In genomic region chr11:118530683-118531596, GRCh38 we compare ENCODE assay signal across 1 cellular context.
TF ChIP-seq lines count a peak whose summit lies in the region.

Gene TMEM25, plus strand, starts transcription at chr11:118531192. Its CDS starts 610 bp downstream, at chr11:118531802.

TF ChIP-seq in K562, 482 proteins besides CTCF, POLR2A, EP300 and RAD21 (continued from another document and continues in another):
- TF ChIP-seq E2F4 (CRISPR knock-in tag; IDR thresholded peaks at IDR 0.05; ENCODE audit: low read depth): 0 out of 2 replicates have a peak, but pooled peaks have one; percentile 32
- TF ChIP-seq, protein P1, sequence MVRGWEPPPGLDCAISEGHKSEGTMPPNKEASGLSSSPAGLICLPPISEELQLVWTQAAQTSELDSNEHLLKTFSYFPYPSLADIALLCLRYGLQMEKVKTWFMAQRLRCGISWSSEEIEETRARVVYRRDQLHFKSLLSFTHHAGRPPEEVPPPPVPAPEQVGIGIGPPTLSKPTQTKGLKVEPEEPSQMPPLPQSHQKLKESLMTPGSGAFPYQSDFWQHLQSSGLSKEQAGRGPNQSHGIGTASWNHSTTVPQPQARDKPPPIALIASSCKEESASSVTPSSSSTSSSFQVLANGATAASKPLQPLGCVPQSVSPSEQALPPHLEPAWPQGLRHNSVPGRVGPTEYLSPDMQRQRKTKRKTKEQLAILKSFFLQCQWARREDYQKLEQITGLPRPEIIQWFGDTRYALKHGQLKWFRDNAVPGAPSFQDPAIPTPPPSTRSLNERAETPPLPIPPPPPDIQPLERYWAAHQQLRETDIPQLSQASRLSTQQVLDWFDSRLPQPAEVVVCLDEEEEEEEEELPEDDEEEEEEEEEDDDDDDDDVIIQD (CRISPR knock-in tag; IDR thresholded peaks at IDR 0.05): no peak
- TF ChIP-seq HINFP (tag; conservative IDR thresholded peaks at IDR 0.05; ENCODE audit: low read depth): no peak
- TF ChIP-seq MED1 (CRISPR knock-in tag; IDR thresholded peaks at IDR 0.05; ENCODE audit: borderline replicate concordance): no peak
- peak; percentile 82 for TF ChIP-seq ZNF592 (IDR thresholded peaks at IDR 0.05)
- TF ChIP-seq ARID1B (IDR thresholded peaks at IDR 0.05): peak; percentile 14; the same call in 1 of the 2 replicates
- TF ChIP-seq KLF10 (CRISPR knock-in tag; IDR thresholded peaks at IDR 0.05): no peak
- TF ChIP-seq, protein P2, sequence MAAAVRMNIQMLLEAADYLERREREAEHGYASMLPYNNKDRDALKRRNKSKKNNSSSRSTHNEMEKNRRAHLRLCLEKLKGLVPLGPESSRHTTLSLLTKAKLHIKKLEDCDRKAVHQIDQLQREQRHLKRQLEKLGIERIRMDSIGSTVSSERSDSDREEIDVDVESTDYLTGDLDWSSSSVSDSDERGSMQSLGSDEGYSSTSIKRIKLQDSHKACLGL (CRISPR knock-in tag; IDR thresholded peaks at IDR 0.05; ENCODE audit: borderline replicate concordance, poor library complexity, severe bottlenecking): no peak
- 0 out of 4 replicates have a peak, but pooled peaks have one; percentile 12 to 59 for TF ChIP-seq ZNF639 (CRISPR knock-in tag; conservative IDR thresholded peaks at IDR 0.05 in 1 of 2, IDR thresholded peaks at IDR 0.05 in 1 of 2)
- no peak for TF ChIP-seq SMAD2 (IDR thresholded peaks at IDR 0.05; ENCODE audit: low read depth, low read length)
- no peak for TF ChIP-seq CEBPG (CRISPR knock-in tag; IDR thresholded peaks at IDR 0.05)
- no peak for TF ChIP-seq CEBPG (tag; conservative IDR thresholded peaks at IDR 0.05 in 1 of 2, IDR thresholded peaks at IDR 0.05 in 1 of 2)
- TF ChIP-seq SNRNP70 (optimal IDR thresholded peaks at IDR 0.05; ENCODE audit: low read depth, low read length): no peak
- no peak for TF ChIP-seq GTF2E2 (tag; IDR thresholded peaks at IDR 0.05)
- TF ChIP-seq XRCC4 (IDR thresholded peaks at IDR 0.05; ENCODE audit: extremely low read depth, insufficient read depth, insufficient read length): no peak
- TF ChIP-seq, protein P3, sequence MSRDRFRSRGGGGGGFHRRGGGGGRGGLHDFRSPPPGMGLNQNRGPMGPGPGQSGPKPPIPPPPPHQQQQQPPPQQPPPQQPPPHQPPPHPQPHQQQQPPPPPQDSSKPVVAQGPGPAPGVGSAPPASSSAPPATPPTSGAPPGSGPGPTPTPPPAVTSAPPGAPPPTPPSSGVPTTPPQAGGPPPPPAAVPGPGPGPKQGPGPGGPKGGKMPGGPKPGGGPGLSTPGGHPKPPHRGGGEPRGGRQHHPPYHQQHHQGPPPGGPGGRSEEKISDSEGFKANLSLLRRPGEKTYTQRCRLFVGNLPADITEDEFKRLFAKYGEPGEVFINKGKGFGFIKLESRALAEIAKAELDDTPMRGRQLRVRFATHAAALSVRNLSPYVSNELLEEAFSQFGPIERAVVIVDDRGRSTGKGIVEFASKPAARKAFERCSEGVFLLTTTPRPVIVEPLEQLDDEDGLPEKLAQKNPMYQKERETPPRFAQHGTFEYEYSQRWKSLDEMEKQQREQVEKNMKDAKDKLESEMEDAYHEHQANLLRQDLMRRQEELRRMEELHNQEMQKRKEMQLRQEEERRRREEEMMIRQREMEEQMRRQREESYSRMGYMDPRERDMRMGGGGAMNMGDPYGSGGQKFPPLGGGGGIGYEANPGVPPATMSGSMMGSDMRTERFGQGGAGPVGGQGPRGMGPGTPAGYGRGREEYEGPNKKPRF (IDR thresholded peaks at IDR 0.05; ENCODE audit: low read depth, low read length): no peak
- TF ChIP-seq KAT7 (CRISPR knock-in tag; IDR thresholded peaks at IDR 0.05; ENCODE audit: borderline replicate concordance): peak; percentile 97
- TF ChIP-seq ZNF507 (tag; conservative IDR thresholded peaks at IDR 0.05): no peak
- TF ChIP-seq, protein P4, sequence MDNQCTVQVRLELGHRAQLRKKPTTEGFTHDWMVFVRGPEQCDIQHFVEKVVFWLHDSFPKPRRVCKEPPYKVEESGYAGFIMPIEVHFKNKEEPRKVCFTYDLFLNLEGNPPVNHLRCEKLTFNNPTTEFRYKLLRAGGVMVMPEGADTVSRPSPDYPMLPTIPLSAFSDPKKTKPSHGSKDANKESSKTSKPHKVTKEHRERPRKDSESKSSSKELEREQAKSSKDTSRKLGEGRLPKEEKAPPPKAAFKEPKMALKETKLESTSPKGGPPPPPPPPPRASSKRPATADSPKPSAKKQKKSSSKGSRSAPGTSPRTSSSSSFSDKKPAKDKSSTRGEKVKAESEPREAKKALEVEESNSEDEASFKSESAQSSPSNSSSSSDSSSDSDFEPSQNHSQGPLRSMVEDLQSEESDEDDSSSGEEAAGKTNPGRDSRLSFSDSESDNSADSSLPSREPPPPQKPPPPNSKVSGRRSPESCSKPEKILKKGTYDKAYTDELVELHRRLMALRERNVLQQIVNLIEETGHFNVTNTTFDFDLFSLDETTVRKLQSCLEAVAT (IDR thresholded peaks at IDR 0.05): peak in 1 of 2 experiments; percentile 99; a peak in 2 of 4 replicates
- no peak for TF ChIP-seq PCBP1 (IDR thresholded peaks at IDR 0.05; ENCODE audit: low read depth, low read length, poor library complexity, severe bottlenecking)
- TF ChIP-seq, protein P5, sequence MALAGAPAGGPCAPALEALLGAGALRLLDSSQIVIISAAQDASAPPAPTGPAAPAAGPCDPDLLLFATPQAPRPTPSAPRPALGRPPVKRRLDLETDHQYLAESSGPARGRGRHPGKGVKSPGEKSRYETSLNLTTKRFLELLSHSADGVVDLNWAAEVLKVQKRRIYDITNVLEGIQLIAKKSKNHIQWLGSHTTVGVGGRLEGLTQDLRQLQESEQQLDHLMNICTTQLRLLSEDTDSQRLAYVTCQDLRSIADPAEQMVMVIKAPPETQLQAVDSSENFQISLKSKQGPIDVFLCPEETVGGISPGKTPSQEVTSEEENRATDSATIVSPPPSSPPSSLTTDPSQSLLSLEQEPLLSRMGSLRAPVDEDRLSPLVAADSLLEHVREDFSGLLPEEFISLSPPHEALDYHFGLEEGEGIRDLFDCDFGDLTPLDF (CRISPR knock-in tag; IDR thresholded peaks at IDR 0.05): peak; percentile 57; the same call in 1 of the 2 replicates
- no peak for TF ChIP-seq ZNF175 (CRISPR knock-in tag; IDR thresholded peaks at IDR 0.05; ENCODE audit: low read depth)
- peak; percentile 88; the same call in 1 of the 2 replicates for TF ChIP-seq PHF8 (IDR thresholded peaks at IDR 0.05; ENCODE audit: borderline replicate concordance, low read length)
- no peak for TF ChIP-seq EHMT2 (IDR thresholded peaks at IDR 0.05)
- TF ChIP-seq ZNF408 (CRISPR knock-in tag; IDR thresholded peaks at IDR 0.05; ENCODE audit: low read depth): no peak
- no peak for TF ChIP-seq ZBED1 (IDR thresholded peaks at IDR 0.05)
- TF ChIP-seq ATF1 (CRISPR knock-in tag; IDR thresholded peaks at IDR 0.05): no peak
- peak; percentile 68 for TF ChIP-seq ATF1 (tag; IDR thresholded peaks at IDR 0.05)
- peak; percentile 88 for TF ChIP-seq TOE1 (IDR thresholded peaks at IDR 0.05; ENCODE audit: borderline replicate concordance)
- TF ChIP-seq TOE1 (CRISPR knock-in tag; IDR thresholded peaks at IDR 0.05; ENCODE audit: borderline replicate concordance, low read depth): 0 out of 2 replicates have a peak, but pooled peaks have one; percentile 20
- TF ChIP-seq ZEB2 (IDR thresholded peaks at IDR 0.05): peak; percentile 88
- 0 out of 2 replicates have a peak, but pooled peaks have one; percentile 37 for TF ChIP-seq LCOR (CRISPR knock-in tag; IDR thresholded peaks at IDR 0.05)
- no peak for TF ChIP-seq TFAM (CRISPR knock-in tag; conservative IDR thresholded peaks at IDR 0.05)
- TF ChIP-seq, protein P6, sequence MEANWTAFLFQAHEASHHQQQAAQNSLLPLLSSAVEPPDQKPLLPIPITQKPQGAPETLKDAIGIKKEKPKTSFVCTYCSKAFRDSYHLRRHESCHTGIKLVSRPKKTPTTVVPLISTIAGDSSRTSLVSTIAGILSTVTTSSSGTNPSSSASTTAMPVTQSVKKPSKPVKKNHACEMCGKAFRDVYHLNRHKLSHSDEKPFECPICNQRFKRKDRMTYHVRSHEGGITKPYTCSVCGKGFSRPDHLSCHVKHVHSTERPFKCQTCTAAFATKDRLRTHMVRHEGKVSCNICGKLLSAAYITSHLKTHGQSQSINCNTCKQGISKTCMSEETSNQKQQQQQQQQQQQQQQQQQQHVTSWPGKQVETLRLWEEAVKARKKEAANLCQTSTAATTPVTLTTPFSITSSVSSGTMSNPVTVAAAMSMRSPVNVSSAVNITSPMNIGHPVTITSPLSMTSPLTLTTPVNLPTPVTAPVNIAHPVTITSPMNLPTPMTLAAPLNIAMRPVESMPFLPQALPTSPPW (CRISPR knock-in tag; IDR thresholded peaks at IDR 0.05): peak; percentile 84
- TF ChIP-seq PML (IDR thresholded peaks at IDR 0.05; ENCODE audit: low read length): no peak
- TF ChIP-seq TFE3 (CRISPR knock-in tag; IDR thresholded peaks at IDR 0.05): no peak
- 0 out of 2 replicates have a peak, but pooled peaks have one; percentile 34 for TF ChIP-seq PHB (CRISPR knock-in tag; IDR thresholded peaks at IDR 0.05)
- TF ChIP-seq FOXP1 (CRISPR knock-in tag; IDR thresholded peaks at IDR 0.05): no peak
- TF ChIP-seq ZNF184 (CRISPR knock-in tag; IDR thresholded peaks at IDR 0.05): no peak
- TF ChIP-seq, protein P7, sequence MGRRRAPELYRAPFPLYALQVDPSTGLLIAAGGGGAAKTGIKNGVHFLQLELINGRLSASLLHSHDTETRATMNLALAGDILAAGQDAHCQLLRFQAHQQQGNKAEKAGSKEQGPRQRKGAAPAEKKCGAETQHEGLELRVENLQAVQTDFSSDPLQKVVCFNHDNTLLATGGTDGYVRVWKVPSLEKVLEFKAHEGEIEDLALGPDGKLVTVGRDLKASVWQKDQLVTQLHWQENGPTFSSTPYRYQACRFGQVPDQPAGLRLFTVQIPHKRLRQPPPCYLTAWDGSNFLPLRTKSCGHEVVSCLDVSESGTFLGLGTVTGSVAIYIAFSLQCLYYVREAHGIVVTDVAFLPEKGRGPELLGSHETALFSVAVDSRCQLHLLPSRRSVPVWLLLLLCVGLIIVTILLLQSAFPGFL (CRISPR knock-in tag; IDR thresholded peaks at IDR 0.05): 0 out of 2 replicates have a peak, but pooled peaks have one; percentile 10
- peak; percentile 56 for TF ChIP-seq C11orf30 (IDR thresholded peaks at IDR 0.05; ENCODE audit: low read depth)
- TF ChIP-seq RHOXF2B (CRISPR knock-in tag; conservative IDR thresholded peaks at IDR 0.05): no peak
- no peak for TF ChIP-seq MXI1 (IDR thresholded peaks at IDR 0.05; ENCODE audit: low read depth, low read length)
